ENCODE assay signal across 29 cellular contexts in the genomic region with DNA sequence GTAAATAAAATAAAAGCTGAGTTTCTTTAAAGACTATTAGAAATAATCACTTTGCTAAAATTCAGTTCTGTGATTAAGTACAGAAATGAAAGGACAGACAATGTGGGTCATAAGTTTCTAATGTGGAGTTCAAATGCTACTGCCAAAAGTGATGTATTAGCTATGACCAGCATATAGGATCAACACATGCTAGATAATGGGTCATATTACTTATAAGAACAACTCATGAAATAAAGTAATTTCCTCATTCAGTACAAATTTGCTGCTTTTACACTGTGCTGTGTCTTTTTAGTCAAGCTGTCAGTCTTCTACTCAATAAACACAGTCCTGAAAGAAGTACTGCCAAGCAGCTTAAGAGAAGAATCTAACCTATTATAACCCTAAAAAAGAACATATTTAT.
"Had no signal": no experiment of that assay in that cellular context is flagged by ENCODE, and none has a peak within 500 bp of the region (broad histone marks: within the 10 kb centered on the region; RNA-seq: fewer than 3 reads in every experiment).

No MANE protein-coding gene starts in this region.

- H3K27me3 Mint-ChIP-seq: effector memory CD8-positive, alpha-beta T cell; naive B cell; natural killer cell treated with Interleukin-12 subunit alpha and Interleukin-12 subunit beta and Interleukin-15 and Interleukin-18, amount 100 ng/mL, for 72 hours had no signal

- H3K27me3 ChIP-seq: esophagus squamous epithelium, gastrocnemius medialis, heart left ventricle, hepatocyte, left lung, neural progenitor cell, right atrium auricular region, stomach, thyroid gland, vagina had no signal

- H3K27ac ChIP-seq: esophagus squamous epithelium, heart left ventricle, hepatocyte, left lung, neural progenitor cell, prostate gland, right atrium auricular region, stomach, thyroid gland, vagina had no signal

- H3K9me3 Mint-ChIP-seq: effector memory CD8-positive, alpha-beta T cell; mesothelial cell of epicardium; naive B cell; natural killer cell treated with Interleukin-12 subunit alpha and Interleukin-12 subunit beta and Interleukin-15 and Interleukin-18, amount 100 ng/mL, for 72 hours; neural progenitor cell had no signal

- H3K36me3 ChIP-seq: gastrocnemius medialis, left lung, neural progenitor cell, prostate gland, right atrium auricular region, thyroid gland had no signal

- H3K4me3 ChIP-seq: esophagus squamous epithelium, gastrocnemius medialis, heart left ventricle, hepatocyte, left lung, mucosa of descending colon, neural progenitor cell, prostate gland, right atrium auricular region, smooth muscle cell, stomach, thyroid gland, vagina had no signal

- H3K36me3 Mint-ChIP-seq: neural progenitor cell had no signal

- H3K9me3 ChIP-seq: esophagus squamous epithelium, gastrocnemius medialis, heart left ventricle, left lung, mucosa of descending colon, prostate gland, right atrium auricular region, stomach, thyroid gland, vagina had no signal

- ATAC-seq: effector memory CD8-positive, alpha-beta T cell; gastrocnemius medialis; heart left ventricle; left cardiac atrium; left lung; mucosa of descending colon; natural killer cell treated with Interleukin-12 subunit alpha and Interleukin-12 subunit beta and Interleukin-15 and Interleukin-18, amount 100 ng/mL, for 72 hours; sciatic nerve had no signal

- H3K4me1 ChIP-seq: left lung, neural progenitor cell, prostate gland, thyroid gland had no signal

- H3K4me3 Mint-ChIP-seq: effector memory CD8-positive, alpha-beta T cell; mesothelial cell of epicardium; naive B cell; natural killer cell treated with Interleukin-12 subunit alpha and Interleukin-12 subunit beta and Interleukin-15 and Interleukin-18, amount 100 ng/mL, for 72 hours; neural progenitor cell had no signal

- H3K27ac Mint-ChIP-seq: natural killer cell treated with Interleukin-12 subunit alpha and Interleukin-12 subunit beta and Interleukin-15 and Interleukin-18, amount 100 ng/mL, for 72 hours; neural progenitor cell had no signal

- DNase-seq: cortex of kidney; effector memory CD8-positive, alpha-beta T cell; erythroblast; esophagus squamous epithelium; foreskin fibroblast; gastrocnemius medialis; heart left ventricle; left cardiac atrium; left lung; mesenchymal stem cell; mucosa of descending colon; naive B cell; stimulated activated CD4-positive, alpha-beta T cell treated with anti-CD3 and anti-CD28 coated beads, Interleukin-12 subunit alpha, Interleukin-12 subunit beta, amount 100 ng/mL, for 4 hours; stimulated activated CD4-positive, alpha-beta T cell treated with anti-CD3 and anti-CD28 coated beads, Interleukin-1b, Interleukin-23, amount 100 ng/mL, for 48 hours; stimulated activated CD4-positive, alpha-beta T cell treated with anti-CD3 and anti-CD28 coated beads, Interleukin-4, amount 100 ng/mL, for 1 hour; stimulated activated CD8-positive, alpha-beta memory T cell treated with anti-CD3 and anti-CD28 coated beads, Interleukin-4, amount 100 ng/mL, for 48 hours; stimulated activated naive CD4-positive, alpha-beta T cell treated with Interleukin-2 at 50 U/mL for 16 hours; stomach; thyroid gland; trophoblast cell had no signal
